In the genomic region with DNA sequence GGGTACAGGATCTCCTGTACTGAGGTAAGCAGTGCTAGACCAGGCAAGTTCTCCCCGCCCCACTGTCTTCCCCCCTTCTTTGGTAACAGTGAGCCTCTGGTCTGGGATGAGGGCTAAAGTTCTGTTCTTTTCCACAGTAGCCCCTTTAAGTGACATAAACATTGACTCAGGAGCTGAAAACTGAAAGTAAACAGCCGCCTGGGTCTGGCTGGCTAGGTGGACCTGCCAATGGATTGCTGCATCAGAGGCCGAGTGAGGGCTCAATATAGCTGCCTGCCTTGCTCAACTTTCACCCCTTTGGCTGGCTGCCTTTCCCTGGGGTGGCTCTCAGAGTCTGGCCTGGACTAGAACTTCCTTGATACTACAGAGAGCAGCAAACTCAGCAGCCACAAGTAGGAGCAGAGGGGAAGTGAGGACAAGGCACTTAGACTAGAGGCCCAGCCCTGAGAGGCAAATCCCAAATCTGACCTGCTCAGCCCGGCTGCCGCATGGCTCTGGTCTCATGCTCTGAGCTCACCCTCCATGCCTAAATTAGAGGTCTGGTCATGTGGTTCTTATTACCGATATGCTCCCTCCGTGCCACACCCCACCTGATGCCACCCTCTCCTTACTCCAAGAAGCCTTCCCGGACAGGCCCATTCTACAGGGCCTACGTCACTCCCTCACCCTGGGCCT, we compare ENCODE assay signal across 8 cellular contexts. TPM values are rescaled to one million over a fixed set of nuclear protein-coding genes. Genes with fewer than 3 reads are reported as not detected.
A peak's percentile ranks its signal among the peaks of the same experiment; 100 is the strongest.
DNase-seq lines count a peak whose midpoint lies in the region; ATAC-seq lines count a peak whose summit lies in the region.

No MANE protein-coding gene starts in this region.

- no peak for ATAC-seq in T-cell (replicated peaks in 1 of 4)
- peak; percentile 95 for ATAC-seq in sciatic nerve
- ATAC-seq in GM19463 (IDR thresholded peaks at IDR 0.05; ENCODE audit: unreplicated experiment) = no peak
- no peak for ATAC-seq in HG02885 (IDR thresholded peaks at IDR 0.05; ENCODE audit: poor library complexity, unreplicated experiment)

- CTCF ChIA-PET in T-cell (lab: Charles Lee) = interaction anchor here (0.6 to 1.4 kb wide), 2 partner anchors 8 to 39 kb away, joined by 3 read pairs; no protein-coding TSS in a partner anchor

- H3K9me3 Mint-ChIP-seq in T-cell = no peaks in the 10 kb centered on the region

- DNase-seq in EL (peak; percentile 30), T-cell (no peak), cardiac septum (ENCODE audit: low spot score) (peak; percentile 93), sciatic nerve (ENCODE audit: low spot score) (peak; percentile 89), DMS79 (lab: John Stamatoyannopoulos, UW) (no peak), HAP-1 (ENCODE audit: low spot score in 2 of 2) (no peak)

- H3K36me3 ChIP-seq in HAP-1 (replicated peaks) = peaks cover 3% of the 10 kb centered on the region

- no peaks in the 10 kb centered on the region for H3K27me3 Mint-ChIP-seq in T-cell

- peak overlapping the region; percentile 39 to 57 for H3K27ac Mint-ChIP-seq in T-cell

- intact Hi-C loops in cardiac septum (cut with DNase I) = loop anchor here (5.0 kb wide), 1 partner anchor 36 kb away; the partner anchor contains the start of gene UCP2
- intact Hi-C loops in sciatic nerve (cut with DNase I) = loop anchor here (10.0 kb wide), 1 partner anchor 54 kb away; no protein-coding TSS in a partner anchor

- in situ Hi-C loops in HAP-1 (cut with MboI; ENCODE audit: low sequenced_read_pairs) = no loop called here

- H3K4me3 Mint-ChIP-seq in T-cell = no peak overlapping the region

- H3K4me3 ChIP-seq in HAP-1 = no peak overlapping the region

- peaks cover 38 to 56% (median 49%) of the 10 kb centered on the region in 3 donors for H3K4me1 Mint-ChIP-seq in T-cell

- peaks cover 20% of the 10 kb centered on the region for H3K36me3 Mint-ChIP-seq in T-cell

- H3K4me1 ChIP-seq in HAP-1 = no peaks in the 10 kb centered on the region

- H3K27me3 ChIP-seq in HAP-1 (ENCODE audit: low read depth) = no peaks in the 10 kb centered on the region

- H3K9me3 ChIP-seq in HAP-1 = no peaks in the 10 kb centered on the region

- POLR2A ChIA-PET in T-cell (lab: Charles Lee) = no interaction called here

RNA-seq across cellular contexts. Expression of gene UCP3, which starts 9.6 kb away (rescaled TPM):
- total RNA-seq in T-cell (1 to 10 TPM; 5.7 to 6.8 (median 6.5) TPM), cardiac septum (0.54 TPM), sciatic nerve (2.6 TPM)

RNA-seq across cellular contexts. Expression of gene UCP2, which starts 35.8 kb away (rescaled TPM):
- total RNA-seq in T-cell (100 to 1,000 TPM; 241 to 754 (median 311) TPM), cardiac septum (12.0 TPM), sciatic nerve (43.1 TPM)

Comparison
In these comparisons a context has a peak if more than half of its experiments do, and no peak if none do; other contexts are left out.
1. DNase-seq: peak in EL (single experiment), cardiac septum (single experiment) and sciatic nerve (single experiment); none in T-cell (0 of 34), DMS79 (single experiment) and HAP-1 (0 of 2).